ENCODE assay signal across 14 cellular contexts in the genomic region with DNA sequence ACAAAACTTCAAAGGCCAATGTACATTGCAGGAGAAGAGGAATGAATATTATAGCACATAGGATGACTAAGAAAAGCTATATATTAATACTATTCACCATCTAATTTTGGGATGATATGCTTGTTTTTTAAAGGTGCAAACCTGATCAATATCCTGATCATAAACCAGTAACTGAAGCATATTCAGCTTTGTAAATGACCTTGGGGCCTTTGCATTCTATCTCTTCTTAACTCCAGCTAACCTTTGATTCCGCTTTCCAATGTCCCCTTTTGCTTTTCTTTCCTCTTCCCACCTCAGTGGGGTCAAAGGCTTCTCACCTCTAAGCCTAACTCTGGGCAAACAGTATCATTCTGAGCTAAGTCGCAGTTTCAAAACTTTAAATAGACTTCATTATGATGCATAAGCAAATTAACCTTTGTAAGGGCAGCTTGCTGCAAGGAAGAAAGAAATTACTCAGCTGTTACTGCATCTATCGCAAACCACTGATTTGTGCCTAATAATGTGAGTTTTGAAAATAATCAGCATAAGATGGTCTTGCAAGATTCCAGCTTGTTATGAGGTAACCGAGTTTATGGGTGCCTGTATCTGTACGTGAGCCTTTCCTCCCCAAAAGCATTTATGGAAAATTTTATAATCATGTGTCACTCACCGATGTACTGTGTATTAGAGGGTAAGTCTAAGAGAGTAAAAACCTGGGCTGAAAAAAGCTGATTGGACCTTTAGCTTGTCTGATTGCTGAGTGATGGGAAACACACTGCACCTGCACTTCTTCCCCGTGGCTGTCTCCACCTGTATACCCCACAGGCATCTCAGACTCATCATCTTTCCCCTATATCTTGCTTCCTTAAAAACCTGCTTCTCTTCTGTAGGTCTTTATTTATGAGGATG.
DNase-seq lines count a peak whose midpoint lies in the region; ATAC-seq, FAIRE-seq and TF ChIP-seq lines count a peak whose summit lies in the region.
"Had no signal": no experiment of that assay in that cellular context is flagged by ENCODE, and none has a peak within 500 bp of the region (broad histone marks: within the 10 kb centered on the region; RNA-seq: fewer than 3 reads in every experiment).

No MANE protein-coding gene starts in this region.

- no peaks in the 10 kb centered on the region for H3K27me3 Mint-ChIP-seq in effector memory CD8-positive, alpha-beta T cell

- H3K9me3 Mint-ChIP-seq in effector memory CD8-positive, alpha-beta T cell: no peaks in the 10 kb centered on the region
- H3K9me3 Mint-ChIP-seq: immature natural killer cell had no signal

- TF ChIP-seq CTCF in KMS-11 (conservative IDR thresholded peaks at IDR 0.05; ENCODE audit: low read depth, low read length) (no peak), foreskin fibroblast (IDR thresholded peaks at IDR 0.05; ENCODE audit: low read depth, low read length) (no peak), right lobe of liver (IDR thresholded peaks at IDR 0.05) (no peak)

- H3K36me3 Mint-ChIP-seq in effector memory CD8-positive, alpha-beta T cell (ENCODE audit: insufficient read depth): no peaks in the 10 kb centered on the region
- H3K36me3 Mint-ChIP-seq: immature natural killer cell had no signal

- intact Hi-C loops in right lobe of liver (cut with DNase I): no loop called here

- H3K4me3 Mint-ChIP-seq in effector memory CD8-positive, alpha-beta T cell: no peak overlapping the region
- H3K4me3 Mint-ChIP-seq: immature natural killer cell had no signal

- H3K36me3 ChIP-seq in KMS-11 (ENCODE audit: insufficient read depth): no peaks in the 10 kb centered on the region
- H3K36me3 ChIP-seq in right lobe of liver: no peaks in the 10 kb centered on the region
- H3K36me3 ChIP-seq: HAP-1, pancreas had no signal

- H3K9ac ChIP-seq in KMS-11: no peak overlapping the region

- H3K4me1 Mint-ChIP-seq in effector memory CD8-positive, alpha-beta T cell (ENCODE audit: low read depth in 2 of 2): peaks cover 15 to 16% of the 10 kb centered on the region in 2 donors

- peak; percentile 12 for DNase-seq in GM12891 (ENCODE audit: insufficient read length, low spot score)
- no peak for DNase-seq in foreskin fibroblast
- DNase-seq in right lobe of liver: no peak
- no peak for DNase-seq in effector memory CD8-positive, alpha-beta T cell
- DNase-seq in NCI-H2107 (lab: John Stamatoyannopoulos, UW): no peak
- DNase-seq: Caco-2; effector CD4-positive, alpha-beta T cell; immature natural killer cell; NCI-H1930; pancreas had no signal

- peak overlapping the region; percentile 81 for H3K4me2 ChIP-seq in KMS-11

- H3K79me2 ChIP-seq in KMS-11 (ENCODE audit: insufficient read depth, low read depth): no peaks in the 10 kb centered on the region

- H3K4me1 ChIP-seq in KMS-11 (ENCODE audit: low read depth, poor library complexity, severe bottlenecking): peaks cover 27% of the 10 kb centered on the region
- no peaks in the 10 kb centered on the region for H3K4me1 ChIP-seq in right lobe of liver
- H3K4me1 ChIP-seq: Caco-2, HAP-1, pancreas had no signal

- 73% methylated on average over 6 of the region's 7 CpGs for WGBS in right lobe of liver (ENCODE audit: insufficient coverage, low coverage, low lambda C conversion rate, missing lambda C conversion rate)

- peak; percentile 93 for ATAC-seq in GM19324 (IDR thresholded peaks at IDR 0.05; ENCODE audit: low FRiP score, unreplicated experiment)
- ATAC-seq in HG02852 (IDR thresholded peaks at IDR 0.05; ENCODE audit: unreplicated experiment): peak; percentile 96
- no peak for ATAC-seq in right lobe of liver
- ATAC-seq in effector memory CD8-positive, alpha-beta T cell (replicated peaks): no peak
- ATAC-seq: pancreas had no signal

- peak overlapping the region; percentile 36; the same call in 1 of the 2 replicates for H2AFZ ChIP-seq in KMS-11 (ENCODE audit: low read depth)

- no peaks in the 10 kb centered on the region for H4K20me1 ChIP-seq in KMS-11 (ENCODE audit: insufficient read depth)

- H3K4me3 ChIP-seq in KMS-11 (IDR thresholded peaks at IDR 0.05; ENCODE audit: insufficient read depth, low read depth, low read length) (no peak overlapping the region), foreskin fibroblast (ENCODE audit: low read depth in 1 of 2, low read length in 2 of 2) (no peak overlapping the region), right lobe of liver (no peak overlapping the region)
- H3K4me3 ChIP-seq: HAP-1, pancreas had no signal

- H3K9me3 ChIP-seq in right lobe of liver: no peaks in the 10 kb centered on the region
- H3K9me3 ChIP-seq: Caco-2, HAP-1, pancreas had no signal

- no peak overlapping the region for H3K27ac Mint-ChIP-seq in effector memory CD8-positive, alpha-beta T cell
- H3K27ac Mint-ChIP-seq: immature natural killer cell had no signal

- no peaks in the 10 kb centered on the region for H3K27me3 ChIP-seq in KMS-11 (ENCODE audit: insufficient read depth, low read depth)
- H3K27me3 ChIP-seq in right lobe of liver: no peaks in the 10 kb centered on the region
- H3K27me3 ChIP-seq: pancreas had no signal

- H3K27ac ChIP-seq in KMS-11 (peak overlapping the region; percentile 37; the same call in 1 of the 2 replicates), right lobe of liver (no peak overlapping the region)
- H3K27ac ChIP-seq: pancreas had no signal

- FAIRE-seq in GM12891 (lab: Jason Lieb, UNC): peak; percentile 93
- FAIRE-seq: pancreas had no signal

- TF ChIP-seq POLR2A in GM12891 (IDR thresholded peaks at IDR 0.05; ENCODE audit: low read depth, low read length) (no peak), right lobe of liver (IDR thresholded peaks at IDR 0.05) (no peak)

TF ChIP-seq in GM12891, 5 proteins besides CTCF, POLR2A, EP300 and RAD21:
- TF ChIP-seq PAX5 (IDR thresholded peaks at IDR 0.05; ENCODE audit: insufficient read depth, low read length, severe bottlenecking): no peak
- TF ChIP-seq POU2F2 (IDR thresholded peaks at IDR 0.05; ENCODE audit: low read depth, low read length): peak; percentile 88
- TF ChIP-seq SPI1 (IDR thresholded peaks at IDR 0.05; ENCODE audit: low read depth, low read length): no peak

Comparison
In these comparisons a context has a peak if more than half of its experiments do, and no peak if none do; other contexts are left out.
1. ATAC-seq: peak in GM19324 (single experiment) and HG02852 (single experiment); none in right lobe of liver (0 of 4) and effector memory CD8-positive, alpha-beta T cell (single experiment).